ENCODE assay signal across 20 cellular contexts in genomic region chr5:79357401-79357800, GRCh38.
"Had no signal": no experiment of that assay in that cellular context is flagged by ENCODE, and none has a peak within 500 bp of the region (broad histone marks: within the 10 kb centered on the region; RNA-seq: fewer than 3 reads in every experiment).

No MANE protein-coding gene starts in this region.

- H3K4me3 Mint-ChIP-seq: activated CD4-positive, alpha-beta memory T cell treated with anti-CD3 and anti-CD28 coated beads, Interleukin-2, amount 10 ng/mL, durations not matched to agents 7 days and 5 days; activated CD8-positive, alpha-beta memory T cell treated with anti-CD3 and anti-CD28 coated beads, Interleukin-2, amount 10 ng/mL, durations not matched to agents 7 days and 5 days; activated naive CD8-positive, alpha-beta T cell treated with anti-CD3 and anti-CD28 coated beads for 36 hours; naive B cell; neural progenitor cell had no signal

- FAIRE-seq: frontal cortex had no signal

- H3K4me1 Mint-ChIP-seq: activated CD4-positive, alpha-beta memory T cell treated with anti-CD3 and anti-CD28 coated beads, Interleukin-2, amount 10 ng/mL, durations not matched to agents 7 days and 5 days; activated CD8-positive, alpha-beta memory T cell treated with anti-CD3 and anti-CD28 coated beads, Interleukin-2, amount 10 ng/mL, durations not matched to agents 7 days and 5 days; activated naive CD8-positive, alpha-beta T cell treated with anti-CD3 and anti-CD28 coated beads for 36 hours; naive B cell; neural progenitor cell had no signal

- H3K27me3 Mint-ChIP-seq: progenitor cell of endocrine pancreas had no signal

- H3K36me3 Mint-ChIP-seq: activated CD8-positive, alpha-beta memory T cell treated with anti-CD3 and anti-CD28 coated beads, Interleukin-2, amount 10 ng/mL, durations not matched to agents 7 days and 5 days; naive B cell had no signal

- H3K9me3 ChIP-seq: esophagus squamous epithelium, mucosa of descending colon, right atrium auricular region, transverse colon, uterus had no signal

- H2AFZ ChIP-seq: neural progenitor cell had no signal

- H3K27ac ChIP-seq: esophagus squamous epithelium, neural progenitor cell, right atrium auricular region, transverse colon, uterus had no signal

- DNase-seq: activated CD4-positive, alpha-beta memory T cell treated with anti-CD3 and anti-CD28 coated beads, Interleukin-2, amount 10 ng/mL, durations not matched to agents 7 days and 5 days; activated CD4-positive, alpha-beta T cell treated with anti-CD3 and anti-CD28 coated beads for 48 hours; activated CD8-positive, alpha-beta memory T cell treated with anti-CD3 and anti-CD28 coated beads, Interleukin-2, amount 10 ng/mL, durations not matched to agents 7 days and 5 days; activated naive CD4-positive, alpha-beta T cell; activated naive CD8-positive, alpha-beta T cell treated with anti-CD3 and anti-CD28 coated beads for 36 hours; dermis blood vessel endothelial cell; effector memory CD4-positive, alpha-beta T cell; esophagus squamous epithelium; hypothalamus; left ventricle myocardium superior; mucosa of descending colon; naive B cell; stimulated activated CD4-positive, alpha-beta T cell treated with anti-CD3 and anti-CD28 coated beads, Interleukin-2, amount 100 ng/mL, for 24 hours; stimulated activated naive CD8-positive, alpha-beta T cell treated with anti-CD3 and anti-CD28 coated beads, Interleukin-15, Interleukin-2, amounts not matched to agents 100 U/mL and 50 U/mL, for 24 hours; transverse colon; uterus had no signal

- H3K27me3 ChIP-seq: esophagus squamous epithelium, neural progenitor cell, right atrium auricular region, transverse colon, uterus had no signal

- H3K4me1 ChIP-seq: esophagus squamous epithelium, neural progenitor cell, right atrium auricular region, transverse colon, uterus had no signal

- H3K36me3 ChIP-seq: esophagus squamous epithelium, neural progenitor cell, right atrium auricular region, transverse colon, uterus had no signal

- H3K9ac ChIP-seq: neural progenitor cell had no signal

- H3K4me3 ChIP-seq: esophagus squamous epithelium, mucosa of descending colon, neural progenitor cell, right atrium auricular region, transverse colon, uterus had no signal

- H3K9me3 Mint-ChIP-seq: activated naive CD8-positive, alpha-beta T cell treated with anti-CD3 and anti-CD28 coated beads for 36 hours had no signal

- H3K27ac Mint-ChIP-seq: activated CD4-positive, alpha-beta memory T cell treated with anti-CD3 and anti-CD28 coated beads, Interleukin-2, amount 10 ng/mL, durations not matched to agents 7 days and 5 days; activated CD8-positive, alpha-beta memory T cell treated with anti-CD3 and anti-CD28 coated beads, Interleukin-2, amount 10 ng/mL, durations not matched to agents 7 days and 5 days; activated naive CD8-positive, alpha-beta T cell treated with anti-CD3 and anti-CD28 coated beads for 36 hours; naive B cell; neural progenitor cell; progenitor cell of endocrine pancreas had no signal

- H3K4me2 ChIP-seq: neural progenitor cell had no signal
